2 cellular contexts compared by ENCODE assay signal in genomic region chr7:129176853-129177369, GRCh38.
TF ChIP-seq lines count a peak whose summit lies in the region.

No MANE protein-coding gene starts in this region.

TF ChIP-seq in HEK293, 187 proteins besides CTCF, POLR2A, EP300 and RAD21:
- no peak for TF ChIP-seq ZNF776 (tag by site-specific recombination; IDR thresholded peaks at IDR 0.05; ENCODE audit: borderline replicate concordance)
- TF ChIP-seq ZNF366 (tag by site-specific recombination; conservative IDR thresholded peaks at IDR 0.05) = no peak
- peak; percentile 61 for TF ChIP-seq SP7 (tag by site-specific recombination; IDR thresholded peaks at IDR 0.05)
- TF ChIP-seq SP3 (tag by site-specific recombination; IDR thresholded peaks at IDR 0.05) = no peak
- TF ChIP-seq, protein P1, sequence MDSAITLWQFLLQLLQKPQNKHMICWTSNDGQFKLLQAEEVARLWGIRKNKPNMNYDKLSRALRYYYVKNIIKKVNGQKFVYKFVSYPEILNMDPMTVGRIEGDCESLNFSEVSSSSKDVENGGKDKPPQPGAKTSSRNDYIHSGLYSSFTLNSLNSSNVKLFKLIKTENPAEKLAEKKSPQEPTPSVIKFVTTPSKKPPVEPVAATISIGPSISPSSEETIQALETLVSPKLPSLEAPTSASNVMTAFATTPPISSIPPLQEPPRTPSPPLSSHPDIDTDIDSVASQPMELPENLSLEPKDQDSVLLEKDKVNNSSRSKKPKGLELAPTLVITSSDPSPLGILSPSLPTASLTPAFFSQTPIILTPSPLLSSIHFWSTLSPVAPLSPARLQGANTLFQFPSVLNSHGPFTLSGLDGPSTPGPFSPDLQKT (IDR thresholded peaks at IDR 0.05; ENCODE audit: borderline replicate concordance, low read depth, low read length) = no peak
- TF ChIP-seq ZNF600 (tag by site-specific recombination; IDR thresholded peaks at IDR 0.05) = no peak
- TF ChIP-seq, protein P2, sequence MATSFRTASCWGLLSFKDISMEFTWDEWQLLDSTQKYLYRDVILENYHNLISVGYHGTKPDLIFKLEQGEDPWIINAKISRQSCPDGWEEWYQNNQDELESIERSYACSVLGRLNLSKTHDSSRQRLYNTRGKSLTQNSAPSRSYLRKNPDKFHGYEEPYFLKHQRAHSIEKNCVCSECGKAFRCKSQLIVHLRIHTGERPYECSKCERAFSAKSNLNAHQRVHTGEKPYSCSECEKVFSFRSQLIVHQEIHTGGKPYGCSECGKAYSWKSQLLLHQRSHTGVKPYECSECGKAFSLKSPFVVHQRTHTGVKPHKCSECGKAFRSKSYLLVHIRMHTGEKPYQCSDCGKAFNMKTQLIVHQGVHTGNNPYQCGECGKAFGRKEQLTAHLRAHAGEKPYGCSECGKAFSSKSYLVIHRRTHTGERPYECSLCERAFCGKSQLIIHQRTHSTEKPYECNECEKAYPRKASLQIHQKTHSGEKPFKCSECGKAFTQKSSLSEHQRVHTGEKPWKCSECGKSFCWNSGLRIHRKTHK (tag by site-specific recombination; IDR thresholded peaks at IDR 0.05) = no peak
- no peak for TF ChIP-seq ZNF423 (tag by site-specific recombination; IDR thresholded peaks at IDR 0.05)
- no peak for TF ChIP-seq ZNF175 (tag by site-specific recombination; IDR thresholded peaks at IDR 0.05)
- no peak for TF ChIP-seq ZNF585B (tag by site-specific recombination; IDR thresholded peaks at IDR 0.05)
- no peak for TF ChIP-seq YY1 (tag by site-specific recombination; IDR thresholded peaks at IDR 0.05)
- TF ChIP-seq ZBTB17 (tag by site-specific recombination; IDR thresholded peaks at IDR 0.05) = no peak
- peak; percentile 78; the same call in 1 of the 2 replicates for TF ChIP-seq ZNF548 (tag by site-specific recombination; IDR thresholded peaks at IDR 0.05)
- TF ChIP-seq GLIS1 (tag by site-specific recombination; IDR thresholded peaks at IDR 0.05) = no peak

TF ChIP-seq in K562, 482 proteins besides CTCF, POLR2A, EP300 and RAD21:
- TF ChIP-seq CC2D1A (IDR thresholded peaks at IDR 0.05) = no peak
- TF ChIP-seq OTX1 (CRISPR knock-in tag; IDR thresholded peaks at IDR 0.05) = 0 out of 2 replicates have a peak, but pooled peaks have one; percentile 21
